Comparison of ENCODE assay signal across 8 cellular contexts in the genomic region with DNA sequence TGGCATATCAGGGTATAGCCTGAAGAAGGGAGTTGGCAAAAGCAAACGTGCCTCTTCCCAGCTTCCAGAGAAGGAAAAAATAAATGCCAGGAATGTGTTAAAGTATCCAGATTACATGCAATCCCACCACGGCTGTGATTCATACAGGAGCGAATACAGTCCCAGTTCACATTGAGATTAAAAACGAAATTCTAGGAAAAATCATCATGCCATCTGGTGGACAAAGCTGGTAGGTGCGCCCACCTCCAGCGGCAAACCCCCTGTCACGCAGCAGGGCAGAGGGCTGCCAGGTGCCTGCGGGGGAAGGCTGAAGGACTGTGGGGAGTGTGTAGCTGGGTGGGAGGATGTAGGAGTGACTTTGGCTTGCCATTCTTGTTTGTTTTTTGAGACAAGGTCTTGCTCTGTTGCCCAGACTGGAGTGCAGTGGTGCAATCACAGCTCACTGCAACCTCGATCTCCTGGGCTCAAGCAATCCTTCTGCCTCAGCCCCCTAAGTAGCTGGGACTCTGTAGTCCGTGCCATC. TPM values are rescaled to one million over a fixed set of nuclear protein-coding genes. Genes with fewer than 3 reads are reported as not detected.
DNase-seq lines count a peak whose midpoint lies in the region; ATAC-seq and TF ChIP-seq lines count a peak whose summit lies in the region.

No MANE protein-coding gene starts in this region.

- H3K36me3 ChIP-seq in DOHH2 (ENCODE audit: control insufficient read depth, low read length) (no peaks in the 10 kb centered on the region), Karpas-422 (ENCODE audit: insufficient read depth, low read length) (no peaks in the 10 kb centered on the region), SJSA1 (no peaks in the 10 kb centered on the region), left ventricle myocardium inferior (no peaks in the 10 kb centered on the region), sigmoid colon (no peaks in the 10 kb centered on the region)

- H2AFZ ChIP-seq in Karpas-422 (ENCODE audit: low read length) = no peak overlapping the region

- no peaks in the 10 kb centered on the region for H3K9me2 ChIP-seq in DOHH2 (replicated peaks; ENCODE audit: control insufficient read depth, low read length)
- no peaks in the 10 kb centered on the region for H3K9me2 ChIP-seq in Karpas-422 (replicated peaks; ENCODE audit: insufficient read depth, low read length)

- 7 to 9% methylated on average over 10 of the region's 10 CpGs for WGBS in sigmoid colon, 2 donors

- H3K4me2 ChIP-seq in DOHH2 (ENCODE audit: low read length) (peak overlapping the region; percentile 58), Karpas-422 (ENCODE audit: low read depth, low read length, poor library complexity, severe bottlenecking) (no peak overlapping the region)

- H3K27me3 ChIP-seq in DOHH2 (ENCODE audit: control insufficient read depth, low read length) (no peaks in the 10 kb centered on the region), Karpas-422 (ENCODE audit: low read length) (no peaks in the 10 kb centered on the region), SJSA1 (replicated peaks) (no peaks in the 10 kb centered on the region), left ventricle myocardium inferior (ENCODE audit: low read depth) (no peaks in the 10 kb centered on the region), sigmoid colon (no peaks in the 10 kb centered on the region)

- TF ChIP-seq POLR2A in sigmoid colon (IDR thresholded peaks at IDR 0.05) = no peak

- no peak for TF ChIP-seq EP300 in sigmoid colon (IDR thresholded peaks at IDR 0.05)

- H4K20me1 ChIP-seq in DOHH2 (ENCODE audit: control insufficient read depth, insufficient read depth, low read depth, low read length) (no peaks in the 10 kb centered on the region), Karpas-422 (ENCODE audit: insufficient read depth, low read depth, low read length) (no peaks in the 10 kb centered on the region)

- H3K9me3 Mint-ChIP-seq in activated naive CD8-positive, alpha-beta T cell treated with anti-CD3 and anti-CD28 coated beads, Interleukin-2, amount 10 ng/mL, durations not matched to agents 7 days and 5 days = no peaks in the 10 kb centered on the region

- POLR2A ChIA-PET in activated naive CD8-positive, alpha-beta T cell treated with anti-CD3 and anti-CD28 coated beads, Interleukin-2, amount 10 ng/mL, durations not matched to agents 7 days and 5 days (lab: Charles Lee) = interaction anchor here (1.2 to 2.7 kb wide), 3 partner anchors 15 to 30 kb away, joined by 4 to 37 read pairs (median 4); a partner anchor contains a TSS

- TF ChIP-seq CTCF in DOHH2 (IDR thresholded peaks at IDR 0.05; ENCODE audit: low read depth, low read length, poor library complexity, severe bottlenecking) (peak; percentile 84), left ventricle myocardium inferior (IDR thresholded peaks at IDR 0.05; ENCODE audit: borderline replicate concordance) (peak; percentile 94), sigmoid colon (IDR thresholded peaks at IDR 0.05) (peak; percentile 89 to 94 (median 92))

- H3K4me3 ChIP-seq in DOHH2 (ENCODE audit: low read length) (peak overlapping the region; percentile 24), Karpas-422 (ENCODE audit: low read length) (no peak overlapping the region), SJSA1 (no peak overlapping the region), left ventricle myocardium inferior (no peak overlapping the region), sigmoid colon (no peak overlapping the region)

- intact Hi-C loops in left ventricle myocardium inferior (cut with micrococcal nuclease) (no loop called here), sigmoid colon (cut with DNase I) (loop anchor here (1.0 kb wide), 1 partner anchor 29 kb away; no protein-coding TSS in a partner anchor)

- no peak overlapping the region for H3K27ac Mint-ChIP-seq in activated naive CD8-positive, alpha-beta T cell treated with anti-CD3 and anti-CD28 coated beads, Interleukin-2, amount 10 ng/mL, durations not matched to agents 7 days and 5 days

- H3K4me1 ChIP-seq in DOHH2 (ENCODE audit: control insufficient read depth, low read length) (peaks cover 36% of the 10 kb centered on the region), Karpas-422 (ENCODE audit: low read length) (no peaks in the 10 kb centered on the region; the same call in 1 of the 2 replicates), SJSA1 (replicated peaks) (peaks cover 13% of the 10 kb centered on the region), left ventricle myocardium inferior (peaks cover 12% of the 10 kb centered on the region), sigmoid colon (peaks cover 0 to 8% (median 6%) of the 10 kb centered on the region in 4 donors)

- H3K9ac ChIP-seq in Karpas-422 (ENCODE audit: low read length) = no peak overlapping the region

- H3K27me3 Mint-ChIP-seq in activated naive CD8-positive, alpha-beta T cell treated with anti-CD3 and anti-CD28 coated beads, Interleukin-2, amount 10 ng/mL, durations not matched to agents 7 days and 5 days = peaks cover 59% of the 10 kb centered on the region

- peak; percentile 69 for ATAC-seq in activated naive CD8-positive, alpha-beta T cell treated with anti-CD3 and anti-CD28 coated beads, Interleukin-2, amount 10 ng/mL, durations not matched to agents 7 days and 5 days (ENCODE audit: low read depth)
- ATAC-seq in GM18909 (IDR thresholded peaks at IDR 0.05; ENCODE audit: poor library complexity, unreplicated experiment) = no peak

- DNase-seq in Karpas-422 (peak; percentile 79), SJSA1 (ENCODE audit: low read depth in 1 of 2, low spot score in 2 of 2) (peak; percentile 73 to 80), left ventricle myocardium inferior (peak; percentile 56), sigmoid colon (no peak), SKM-1 treated with dmso at 0.1 percent for 144 hours (lab: John Stamatoyannopoulos, UW; ENCODE audit: unreplicated experiment) (no peak)
- peak; percentile 63 for DNase-seq in activated naive CD8-positive, alpha-beta T cell treated with anti-CD3 and anti-CD28 coated beads, Interleukin-2, amount 10 ng/mL, durations not matched to agents 7 days and 5 days

- peaks cover 6% of the 10 kb centered on the region for H3K4me1 Mint-ChIP-seq in activated naive CD8-positive, alpha-beta T cell treated with anti-CD3 and anti-CD28 coated beads, Interleukin-2, amount 10 ng/mL, durations not matched to agents 7 days and 5 days

- H3F3A ChIP-seq in DOHH2 (ENCODE audit: control insufficient read depth, insufficient read depth) = peaks cover 4% of the 10 kb centered on the region; the same call in 1 of the 2 replicates

- H3K4me3 Mint-ChIP-seq in activated naive CD8-positive, alpha-beta T cell treated with anti-CD3 and anti-CD28 coated beads, Interleukin-2, amount 10 ng/mL, durations not matched to agents 7 days and 5 days = no peak overlapping the region

- H3K9me3 ChIP-seq in DOHH2 (ENCODE audit: control insufficient read depth, insufficient read depth, low read length) (no peaks in the 10 kb centered on the region), Karpas-422 (ENCODE audit: low read length) (no peaks in the 10 kb centered on the region), SJSA1 (replicated peaks) (no peaks in the 10 kb centered on the region), left ventricle myocardium inferior (replicated peaks) (no peaks in the 10 kb centered on the region), sigmoid colon (no peaks in the 10 kb centered on the region)

- H3K79me2 ChIP-seq in DOHH2 (ENCODE audit: control insufficient read depth, low read length) = no peaks in the 10 kb centered on the region
- H3K79me2 ChIP-seq in Karpas-422 (ENCODE audit: low read length) = no peaks in the 10 kb centered on the region

- H3K27ac ChIP-seq in DOHH2 (ENCODE audit: low read depth, low read length) (peak overlapping the region; percentile 62), Karpas-422 (ENCODE audit: low read length) (no peak overlapping the region), SJSA1 (no peak overlapping the region), left ventricle myocardium inferior (replicated peaks) (no peak overlapping the region), sigmoid colon (no peak overlapping the region)

- H3K36me3 Mint-ChIP-seq in activated naive CD8-positive, alpha-beta T cell treated with anti-CD3 and anti-CD28 coated beads, Interleukin-2, amount 10 ng/mL, durations not matched to agents 7 days and 5 days = no peaks in the 10 kb centered on the region

RNA-seq across cellular contexts. Expression of a gene that starts 6.4 kb away (rescaled TPM):
- 37.8 and 61.3 TPM in 2 replicates for total RNA-seq in Karpas-422 (2014; rRNA removed; shearing (Covaris generic); ENCODE audit: low replicate concordance)
- 17.6 and 35.4 TPM in 2 replicates for total RNA-seq in SJSA1 (2014; rRNA removed; shearing (Covaris generic))
- total RNA-seq in activated naive CD8-positive, alpha-beta T cell treated with anti-CD3 and anti-CD28 coated beads, Interleukin-2, amount 10 ng/mL, durations not matched to agents 7 days and 5 days = 10 to 100 TPM; 47.0 to 50.6 TPM
- total RNA-seq in left ventricle myocardium inferior (69.2 TPM), sigmoid colon (10 to 100 TPM; 21.1 to 59.5 (median 36.8) TPM)
- 10 to 100 TPM; 13.2 to 30.4 (median 14.8) TPM for polyA plus RNA-seq in sigmoid colon

RNA-seq across cellular contexts. Expression of a gene that starts 16.1 kb away (rescaled TPM):
- total RNA-seq in Karpas-422 (2014; rRNA removed; shearing (Covaris generic); ENCODE audit: low replicate concordance) = 0.25 TPM in 1 of 2 replicates, not detected in the other
- not detected in 2 replicates for total RNA-seq in SJSA1 (2014; rRNA removed; shearing (Covaris generic))
- under 1 TPM; 0.30 to 0.40 TPM for total RNA-seq in activated naive CD8-positive, alpha-beta T cell treated with anti-CD3 and anti-CD28 coated beads, Interleukin-2, amount 10 ng/mL, durations not matched to agents 7 days and 5 days
- total RNA-seq in left ventricle myocardium inferior (not detected), sigmoid colon (not detected)
- polyA plus RNA-seq in sigmoid colon = under 1 TPM in 1 of 3 donors, not detected in 2; 0.12 TPM

RNA-seq across cellular contexts. Expression of a gene that starts 16.8 kb away (rescaled TPM):
- total RNA-seq in Karpas-422 (2014; rRNA removed; shearing (Covaris generic); ENCODE audit: low replicate concordance) = 11.5 and 33.7 TPM in 2 replicates
- total RNA-seq in SJSA1 (2014; rRNA removed; shearing (Covaris generic)) = 7.4 and 10.6 TPM in 2 replicates
- 10 to 100 TPM; 26.4 to 32.2 TPM for total RNA-seq in activated naive CD8-positive, alpha-beta T cell treated with anti-CD3 and anti-CD28 coated beads, Interleukin-2, amount 10 ng/mL, durations not matched to agents 7 days and 5 days
- total RNA-seq in left ventricle myocardium inferior (284 TPM), sigmoid colon (100 to 1,000 TPM in 3 of 4 donors, 10 to 100 TPM in 1; 62.2 to 219 (median 168) TPM)
- polyA plus RNA-seq in sigmoid colon = 10 to 100 TPM in 1 of 3 donors, 1 to 10 TPM in 2; 7.2 to 43.0 (median 8.8) TPM

RNA-seq across cellular contexts. Expression of a gene that starts 30.0 kb away (rescaled TPM):
- 2.6 and 4.0 TPM in 2 replicates for total RNA-seq in Karpas-422 (2014; rRNA removed; shearing (Covaris generic); ENCODE audit: low replicate concordance)
- 9.1 and 10.2 TPM in 2 replicates for total RNA-seq in SJSA1 (2014; rRNA removed; shearing (Covaris generic))
- 1 to 10 TPM; 1.8 to 2.5 TPM for total RNA-seq in activated naive CD8-positive, alpha-beta T cell treated with anti-CD3 and anti-CD28 coated beads, Interleukin-2, amount 10 ng/mL, durations not matched to agents 7 days and 5 days
- total RNA-seq in left ventricle myocardium inferior = 21.8 TPM
- 10 to 100 TPM; 16.8 to 20.7 (median 18.7) TPM for total RNA-seq in sigmoid colon
- 10 to 100 TPM in 1 of 3 donors, 1 to 10 TPM in 2; 4.2 to 11.6 (median 7.8) TPM for polyA plus RNA-seq in sigmoid colon

Comparison
In these comparisons a context has a peak if more than half of its experiments do, and no peak if none do; other contexts are left out.
1. DNase-seq: peak in Karpas-422 (single experiment), SJSA1 (2 of 2), activated naive CD8-positive, alpha-beta T cell treated with anti-CD3 and anti-CD28 coated beads, Interleukin-2, amount 10 ng/mL, durations not matched to agents 7 days and 5 days (single experiment) and left ventricle myocardium inferior (single experiment); none in sigmoid colon (single experiment) and SKM-1 treated with dmso at 0.1 percent for 144 hours (single experiment).
2. Peak in every context shown above with its lines, with median percentiles within 50 percentile points of each other: CTCF ChIP-seq.